Comparison of ENCODE assay signal across 20 cellular contexts in genomic region chr1:211741116-211741515, GRCh38.
DNase-seq lines count a peak whose midpoint lies in the region; ATAC-seq and TF ChIP-seq lines count a peak whose summit lies in the region.
"Had no signal": no experiment of that assay in that cellular context is flagged by ENCODE, and none has a peak within 500 bp of the region (broad histone marks: within the 10 kb centered on the region; RNA-seq: fewer than 3 reads in every experiment).

No MANE protein-coding gene starts in this region.

- H4K20me1 ChIP-seq in KMS-11 (ENCODE audit: insufficient read depth), result no peaks in the 10 kb centered on the region

- no peak for DNase-seq in CD8-positive, alpha-beta memory T cell
- DNase-seq in WTC11 (ENCODE audit: low spot score) (no peak), NCI-H1092 treated with DMSO at 0.1 percent for 48 hours (lab: John Stamatoyannopoulos, UW) (no peak), NCI-H1092 (lab: John Stamatoyannopoulos, UW) (no peak)
- DNase-seq: activated CD4-positive, alpha-beta T cell treated with anti-CD3 and anti-CD28 coated beads, Interleukin-2, amount 50 U/mL, for 1 hour; activated T-cell treated with anti-CD3 and anti-CD28 coated beads, Interleukin-2, amount 50 U/mL, for 1 hour; AML-193; DMS153; HFFc6; NCI-H1694 treated with DMSO at 0.1 percent for 48 hours; NCI-H226; stimulated activated CD4-positive, alpha-beta T cell treated with anti-CD3 and anti-CD28 coated beads, Interleukin-2, amount 100 ng/mL, for 48 hours had no signal

- no peak overlapping the region for H2AFZ ChIP-seq in KMS-11 (ENCODE audit: low read depth)

- H3K27me3 Mint-ChIP-seq in CD8-positive, alpha-beta memory T cell, result no peaks in the 10 kb centered on the region
- no peaks in the 10 kb centered on the region for H3K27me3 Mint-ChIP-seq in WTC11 (ENCODE audit: low read depth)
- H3K27me3 Mint-ChIP-seq: activated naive CD4-positive, alpha-beta T cell treated with anti-CD3 and anti-CD28 coated beads, Interleukin-2, amount 50 U/mL, for 24 hours; dendritic cell treated with granulocyte-macrophage colony-stimulating factor and Interleukin-4, amounts not matched to agents 40 ng/mL and 50 ng/mL, for 4 days had no signal

- H3K4me1 Mint-ChIP-seq in CD8-positive, alpha-beta memory T cell, result peaks cover 32 to 39% (median 37%) of the 10 kb centered on the region in 3 donors
- peaks cover 8% of the 10 kb centered on the region for H3K4me1 Mint-ChIP-seq in WTC11

- H3K4me1 ChIP-seq in CD8-positive, alpha-beta memory T cell (ENCODE audit: insufficient read depth, low read length), result peaks cover 34% of the 10 kb centered on the region
- H3K4me1 ChIP-seq in KMS-11 (ENCODE audit: low read depth, poor library complexity, severe bottlenecking) (peaks cover 35% of the 10 kb centered on the region), liver (ENCODE audit: control insufficient read depth in 4 of 4, insufficient read depth in 4 of 4, low read length in 3 of 4) (no peaks in the 10 kb centered on the region)

- peak overlapping the region in 3 of 7 donors; percentile 28 to 89 (median 45) for H3K4me3 Mint-ChIP-seq in CD8-positive, alpha-beta memory T cell
- no peak overlapping the region for H3K4me3 Mint-ChIP-seq in WTC11
- H3K4me3 Mint-ChIP-seq: activated naive CD4-positive, alpha-beta T cell treated with anti-CD3 and anti-CD28 coated beads, Interleukin-2, amount 50 U/mL, for 24 hours; dendritic cell treated with granulocyte-macrophage colony-stimulating factor and Interleukin-4, amounts not matched to agents 40 ng/mL and 50 ng/mL, for 4 days; HFFc6 had no signal

- H3K9ac ChIP-seq in KMS-11, result no peak overlapping the region
- H3K9ac ChIP-seq in liver (ENCODE audit: low read depth in 1 of 2, low read length in 2 of 2), result no peak overlapping the region

- no peaks in the 10 kb centered on the region for H3K9me3 Mint-ChIP-seq in CD8-positive, alpha-beta memory T cell
- no peaks in the 10 kb centered on the region for H3K9me3 Mint-ChIP-seq in WTC11
- H3K9me3 Mint-ChIP-seq: activated naive CD4-positive, alpha-beta T cell treated with anti-CD3 and anti-CD28 coated beads, Interleukin-2, amount 50 U/mL, for 24 hours; dendritic cell treated with granulocyte-macrophage colony-stimulating factor and Interleukin-4, amounts not matched to agents 40 ng/mL and 50 ng/mL, for 4 days; HFFc6 had no signal

- peaks cover 0 to 1% (median 0%) of the 10 kb centered on the region in 3 donors for H3K36me3 Mint-ChIP-seq in CD8-positive, alpha-beta memory T cell
- no peaks in the 10 kb centered on the region for H3K36me3 Mint-ChIP-seq in WTC11
- H3K36me3 Mint-ChIP-seq: activated naive CD4-positive, alpha-beta T cell treated with anti-CD3 and anti-CD28 coated beads, Interleukin-2, amount 50 U/mL, for 24 hours had no signal

- H3K27ac ChIP-seq in CD8-positive, alpha-beta memory T cell (ENCODE audit: low read depth, low read length), result no peak overlapping the region
- H3K27ac ChIP-seq in KMS-11, result no peak overlapping the region
- H3K27ac ChIP-seq in liver (ENCODE audit: low read depth in 1 of 2, low read length in 2 of 2), result no peak overlapping the region
- H3K27ac ChIP-seq: SJSA1, suprapubic skin had no signal

- WGBS in liver, result 64% methylated on average over 9 of the region's 9 CpGs

- H3K27me3 ChIP-seq in CD8-positive, alpha-beta memory T cell (ENCODE audit: insufficient read depth, low read length, poor library complexity, severe bottlenecking), result no peaks in the 10 kb centered on the region
- H3K27me3 ChIP-seq in KMS-11 (ENCODE audit: insufficient read depth, low read depth) (peaks cover 6% of the 10 kb centered on the region; the same call in 1 of the 2 replicates), liver (ENCODE audit: control insufficient read depth in 4 of 4, insufficient read depth in 4 of 4, low read length in 3 of 4) (no peaks in the 10 kb centered on the region)
- H3K27me3 ChIP-seq: SJSA1, suprapubic skin had no signal

- peak overlapping the region; percentile 40; the same call in 1 of the 2 replicates for H3K4me2 ChIP-seq in KMS-11

- H3K79me2 ChIP-seq in KMS-11 (ENCODE audit: insufficient read depth, low read depth), result no peaks in the 10 kb centered on the region

- ATAC-seq in WTC11 (peak; percentile 47), GM18873 (IDR thresholded peaks at IDR 0.05; ENCODE audit: low FRiP score, unreplicated experiment) (no peak)

- no peak for TF ChIP-seq CTCF in KMS-11 (conservative IDR thresholded peaks at IDR 0.05; ENCODE audit: low read depth, low read length)
- no peak for TF ChIP-seq CTCF in WTC11 (IDR thresholded peaks at IDR 0.05)
- no peak for TF ChIP-seq CTCF in liver (IDR thresholded peaks at IDR 0.05; ENCODE audit: low read depth, low read length, missing input control)

- no peaks in the 10 kb centered on the region for H3K36me3 ChIP-seq in CD8-positive, alpha-beta memory T cell (ENCODE audit: insufficient read depth, low read length)
- no peaks in the 10 kb centered on the region for H3K36me3 ChIP-seq in KMS-11 (ENCODE audit: insufficient read depth)
- peaks cover 0 to 5% (median 2%) of the 10 kb centered on the region in 4 donors for H3K36me3 ChIP-seq in liver (ENCODE audit: control insufficient read depth in 4 of 4, insufficient read depth in 3 of 4, low read depth in 1 of 4, low read length in 3 of 4)
- H3K36me3 ChIP-seq: SJSA1, suprapubic skin had no signal

- H3K9me3 ChIP-seq in CD8-positive, alpha-beta memory T cell (ENCODE audit: low read length), result no peaks in the 10 kb centered on the region
- no peaks in the 10 kb centered on the region for H3K9me3 ChIP-seq in liver (ENCODE audit: control insufficient read depth in 4 of 4, low read length in 3 of 4)
- H3K9me3 ChIP-seq: SJSA1, suprapubic skin had no signal

- CTCF ChIA-PET in CD8-positive, alpha-beta memory T cell (lab: Charles Lee), result interaction anchor here (2.0 kb wide), 1 partner anchor 43 kb away, joined by 5 read pairs; no protein-coding TSS in a partner anchor
- CTCF ChIA-PET in WTC11 (lab: Charles Lee), result no interaction called here

- POLR2A ChIA-PET in CD8-positive, alpha-beta memory T cell (lab: Charles Lee), result interaction anchor here (0.7 kb wide), 1 partner anchor 12 kb away, joined by 3 read pairs; no protein-coding TSS in a partner anchor
- POLR2A ChIA-PET in WTC11 (lab: Charles Lee), result no interaction called here

- no peak overlapping the region for H3K4me3 ChIP-seq in CD8-positive, alpha-beta memory T cell (ENCODE audit: low read length)
- H3K4me3 ChIP-seq in KMS-11 (IDR thresholded peaks at IDR 0.05; ENCODE audit: insufficient read depth, low read depth, low read length), result no peak overlapping the region
- no peak overlapping the region for H3K4me3 ChIP-seq in liver (ENCODE audit: low read depth in 1 of 3, low read length in 3 of 3)
- H3K4me3 ChIP-seq: lung, SJSA1, suprapubic skin had no signal

- peak overlapping the region in 6 of 8 donors; percentile 1 to 90 (median 70) for H3K27ac Mint-ChIP-seq in CD8-positive, alpha-beta memory T cell
- no peak overlapping the region for H3K27ac Mint-ChIP-seq in WTC11
- H3K27ac Mint-ChIP-seq: activated naive CD4-positive, alpha-beta T cell treated with anti-CD3 and anti-CD28 coated beads, Interleukin-2, amount 50 U/mL, for 24 hours; dendritic cell treated with granulocyte-macrophage colony-stimulating factor and Interleukin-4, amounts not matched to agents 40 ng/mL and 50 ng/mL, for 4 days; HFFc6 had no signal

- TF ChIP-seq RAD21 in liver (IDR thresholded peaks at IDR 0.05), result peak; percentile 41 to 61

TF ChIP-seq in WTC11, 78 proteins besides CTCF, POLR2A, EP300 and RAD21 (continues in another document):
- TF ChIP-seq ETV6 (CRISPR knock-in tag; IDR thresholded peaks at IDR 0.05) (no peak), NR3C1 (CRISPR knock-in tag; conservative IDR thresholded peaks at IDR 0.05; ENCODE audit: low read depth) (no peak), MAX (CRISPR knock-in tag; IDR thresholded peaks at IDR 0.05) (no peak), TP53 (CRISPR knock-in tag; IDR thresholded peaks at IDR 0.05) (no peak)

TF ChIP-seq in liver, 16 proteins besides CTCF, POLR2A, EP300 and RAD21:
- TF ChIP-seq EGR1 (IDR thresholded peaks at IDR 0.05; ENCODE audit: low read depth in 2 of 2), result no peak
- no peak for TF ChIP-seq FOXA1 (IDR thresholded peaks at IDR 0.05)
- no peak for TF ChIP-seq ATF3 (IDR thresholded peaks at IDR 0.05)
- no peak for TF ChIP-seq NR2F2 (IDR thresholded peaks at IDR 0.05)
- no peak for TF ChIP-seq JUND (IDR thresholded peaks at IDR 0.05)
- no peak for TF ChIP-seq YY1 (IDR thresholded peaks at IDR 0.05)
- no peak for TF ChIP-seq MAX (IDR thresholded peaks at IDR 0.05)
- TF ChIP-seq TAF1 (conservative IDR thresholded peaks at IDR 0.05), result no peak
- TF ChIP-seq GABPA (IDR thresholded peaks at IDR 0.05 in 1 of 2, conservative IDR thresholded peaks at IDR 0.05 in 1 of 2), result no peak
- TF ChIP-seq FOXA2 (IDR thresholded peaks at IDR 0.05), result no peak
- no peak for TF ChIP-seq RXRA (IDR thresholded peaks at IDR 0.05)
TF ChIP-seq in liver: peak in this region for 0.
